12 cellular contexts compared by ENCODE assay signal in genomic region chr1:54800041-54800898, GRCh38. TPM values are rescaled to one million over a fixed set of nuclear protein-coding genes. Genes with fewer than 3 reads are reported as not detected.
DNase-seq lines count a peak whose midpoint lies in the region; ATAC-seq and TF ChIP-seq lines count a peak whose summit lies in the region.
"Had no signal": no experiment of that assay in that cellular context is flagged by ENCODE, and none has a peak within 500 bp of the region (broad histone marks: within the 10 kb centered on the region; RNA-seq: fewer than 3 reads in every experiment).

No MANE protein-coding gene starts in this region.

- peak overlapping the region; percentile 91 for H3K27ac Mint-ChIP-seq in activated naive CD4-positive, alpha-beta T cell treated with anti-CD3 and anti-CD28 coated beads for 36 hours

- peaks cover 2% of the 10 kb centered on the region for H3K36me3 Mint-ChIP-seq in activated naive CD4-positive, alpha-beta T cell treated with anti-CD3 and anti-CD28 coated beads for 36 hours (ENCODE audit: low read depth)

- H3K27me3 ChIP-seq in colonic mucosa, result no peaks in the 10 kb centered on the region
- H3K27me3 ChIP-seq in mucosa of stomach (ENCODE audit: control insufficient read depth, insufficient read depth, low read length), result peaks cover 6% of the 10 kb centered on the region
- no peaks in the 10 kb centered on the region for H3K27me3 ChIP-seq in upper lobe of left lung
- H3K27me3 ChIP-seq: BLaER1 had no signal

- H3K4me1 Mint-ChIP-seq in activated naive CD4-positive, alpha-beta T cell treated with anti-CD3 and anti-CD28 coated beads for 36 hours (ENCODE audit: low read depth), result peaks cover 59% of the 10 kb centered on the region
- H3K4me1 Mint-ChIP-seq: neural crest cell had no signal

- H3K4me1 ChIP-seq in colonic mucosa (peaks cover 35% of the 10 kb centered on the region), mucosa of stomach (ENCODE audit: control insufficient read depth, insufficient read depth, low read length) (peaks cover 62% of the 10 kb centered on the region), upper lobe of left lung (peaks cover 4 to 31% (median 23%) of the 10 kb centered on the region in 4 donors)

- no peaks in the 10 kb centered on the region for H3K36me3 ChIP-seq in colonic mucosa
- no peaks in the 10 kb centered on the region for H3K36me3 ChIP-seq in mucosa of stomach (ENCODE audit: control insufficient read depth, insufficient read depth, low read length)
- no peaks in the 10 kb centered on the region for H3K36me3 ChIP-seq in upper lobe of left lung
- H3K36me3 ChIP-seq: BLaER1 had no signal

- WGBS in upper lobe of left lung, 2 donors, result 48 to 69% methylated on average over 5 to 37 of the region's 39 CpGs

- CTCF ChIA-PET in activated naive CD4-positive, alpha-beta T cell treated with anti-CD3 and anti-CD28 coated beads for 36 hours (lab: Charles Lee), result interaction anchor here (0.6 to 6.8 kb wide), 21 partner anchors 10 to 940 kb away, joined by 3 to 45 read pairs (median 3); no protein-coding TSS in a partner anchor
- CTCF ChIA-PET in HEK293T (lab: Yijun Ruan, JAX), result interaction anchor here (0.6 to 1.4 kb wide), 2 partner anchors 9 to 1979 kb away, joined by 3 to 4 read pairs; no protein-coding TSS in a partner anchor

- H3K9ac ChIP-seq in colonic mucosa (ENCODE audit: low read depth in 2 of 2, low read length in 2 of 2), result peak overlapping the region; percentile 60 to 65
- peak overlapping the region; percentile 72 for H3K9ac ChIP-seq in mucosa of stomach (ENCODE audit: low read length)
- H3K9ac ChIP-seq: BLaER1 had no signal

- TF ChIP-seq CTCF in colonic mucosa (IDR thresholded peaks at IDR 0.05) (no peak), upper lobe of left lung (IDR thresholded peaks at IDR 0.05) (no peak)

- POLR2A ChIA-PET in HEK293T (lab: Yijun Ruan, JAX), result no interaction called here

- intact Hi-C loops in activated naive CD4-positive, alpha-beta T cell treated with anti-CD3 and anti-CD28 coated beads for 36 hours (cut with micrococcal nuclease), result loop anchor here (2.0 to 5.0 kb wide), 4 partner anchors 87 to 853 kb away; partner anchors contain the start of genes BSND, DHCR24, IFT25 and LRRC42
- intact Hi-C loops in colonic mucosa (cut with DNase I), result loop anchor here (10.0 kb wide), 1 partner anchor 735 kb away; no protein-coding TSS in a partner anchor

- H3K9me3 ChIP-seq in colonic mucosa (no peaks in the 10 kb centered on the region), mucosa of stomach (ENCODE audit: control insufficient read depth, low read length) (no peaks in the 10 kb centered on the region), upper lobe of left lung (no peaks in the 10 kb centered on the region)
- H3K9me3 ChIP-seq: BLaER1 had no signal

- H3K9me3 Mint-ChIP-seq in activated naive CD4-positive, alpha-beta T cell treated with anti-CD3 and anti-CD28 coated beads for 36 hours, result no peaks in the 10 kb centered on the region
- H3K9me3 Mint-ChIP-seq: neural crest cell had no signal

- TF ChIP-seq EP300 in upper lobe of left lung (IDR thresholded peaks at IDR 0.05), result no peak

- H3K4me3 ChIP-seq in colonic mucosa (peak overlapping the region; percentile 67), mucosa of stomach (ENCODE audit: low read length) (peak overlapping the region; percentile 82), upper lobe of left lung (peak overlapping the region; percentile 19 to 62 (median 50))
- H3K4me3 ChIP-seq: BLaER1 had no signal

- TF ChIP-seq POLR2A in upper lobe of left lung (IDR thresholded peaks at IDR 0.05), result no peak

- no peaks in the 10 kb centered on the region for H3K27me3 Mint-ChIP-seq in activated naive CD4-positive, alpha-beta T cell treated with anti-CD3 and anti-CD28 coated beads for 36 hours (ENCODE audit: low read depth)

- DNase-seq in activated naive CD4-positive, alpha-beta T cell treated with anti-CD3 and anti-CD28 coated beads for 36 hours, result no peak
- no peak for DNase-seq in activated naive CD4-positive, alpha-beta T cell treated with Interleukin-2 at 50 U/mL for 16 hours
- DNase-seq in colonic mucosa (no peak), upper lobe of left lung (no peak), COR-L47 (lab: John Stamatoyannopoulos, UW) (no peak), HEK293T (ENCODE audit: extremely low spot score) (no peak)
- DNase-seq in effector CD4-positive, alpha-beta T cell, result no peak
- DNase-seq: NCI-H524 treated with DMSO at 0.1 percent for 48 hours had no signal

- peak in 1 of 2 donors; percentile 6 for ATAC-seq in upper lobe of left lung (ENCODE audit: low FRiP score in 2 of 2)

- H3K27ac ChIP-seq in colonic mucosa, result peak overlapping the region; percentile 87
- peak overlapping the region; percentile 56 to 77 (median 69) for H3K27ac ChIP-seq in upper lobe of left lung
- H3K27ac ChIP-seq: BLaER1 had no signal

- peak overlapping the region; percentile 90 for H3K4me3 Mint-ChIP-seq in activated naive CD4-positive, alpha-beta T cell treated with anti-CD3 and anti-CD28 coated beads for 36 hours
- H3K4me3 Mint-ChIP-seq: neural crest cell had no signal

TF ChIP-seq in HEK293T, 16 proteins besides CTCF, POLR2A, EP300 and RAD21:
- no peak for TF ChIP-seq ELF4 (IDR thresholded peaks at IDR 0.05)
- TF ChIP-seq HDGF (IDR thresholded peaks at IDR 0.05; ENCODE audit: borderline replicate concordance), result no peak
- TF ChIP-seq ZNF384 (IDR thresholded peaks at IDR 0.05), result no peak
- no peak for TF ChIP-seq CTBP1 (IDR thresholded peaks at IDR 0.05; ENCODE audit: borderline replicate concordance)
- TF ChIP-seq L3MBTL2 (conservative IDR thresholded peaks at IDR 0.05), result no peak
- TF ChIP-seq FOXK2 (IDR thresholded peaks at IDR 0.05), result no peak
- TF ChIP-seq, protein P1, sequence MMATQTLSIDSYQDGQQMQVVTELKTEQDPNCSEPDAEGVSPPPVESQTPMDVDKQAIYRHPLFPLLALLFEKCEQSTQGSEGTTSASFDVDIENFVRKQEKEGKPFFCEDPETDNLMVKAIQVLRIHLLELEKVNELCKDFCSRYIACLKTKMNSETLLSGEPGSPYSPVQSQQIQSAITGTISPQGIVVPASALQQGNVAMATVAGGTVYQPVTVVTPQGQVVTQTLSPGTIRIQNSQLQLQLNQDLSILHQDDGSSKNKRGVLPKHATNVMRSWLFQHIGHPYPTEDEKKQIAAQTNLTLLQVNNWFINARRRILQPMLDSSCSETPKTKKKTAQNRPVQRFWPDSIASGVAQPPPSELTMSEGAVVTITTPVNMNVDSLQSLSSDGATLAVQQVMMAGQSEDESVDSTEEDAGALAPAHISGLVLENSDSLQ (IDR thresholded peaks at IDR 0.05), result no peak
- TF ChIP-seq LEF1 (IDR thresholded peaks at IDR 0.05; ENCODE audit: borderline replicate concordance), result no peak
- TF ChIP-seq TARDBP (IDR thresholded peaks at IDR 0.05), result no peak
- TF ChIP-seq SUZ12 (IDR thresholded peaks at IDR 0.05), result no peak
- TF ChIP-seq NFRKB (IDR thresholded peaks at IDR 0.05), result no peak
- TF ChIP-seq ARNT (IDR thresholded peaks at IDR 0.05), result no peak
- TF ChIP-seq SP1 (IDR thresholded peaks at IDR 0.05), result no peak
- no peak for TF ChIP-seq FOXA1 (IDR thresholded peaks at IDR 0.05)

RNA-seq across cellular contexts. Expression of gene TTC22, which starts 0.9 kb away (rescaled TPM):
- total RNA-seq in activated naive CD4-positive, alpha-beta T cell treated with anti-CD3 and anti-CD28 coated beads for 36 hours, result 1 to 10 TPM; 6.9 to 8.6 TPM
- total RNA-seq in colonic mucosa (10 to 100 TPM; 52.4 to 80.6 TPM), upper lobe of left lung (10 to 100 TPM in 4 of 6 donors, 1 to 10 TPM in 2; 6.9 to 15.7 (median 12.1) TPM)
- total RNA-seq: dermis microvascular lymphatic vessel endothelial cell, neural crest cell had no signal

RNA-seq across cellular contexts. Expression of gene PARS2, which starts 35.9 kb away (rescaled TPM):
- 1 to 10 TPM; 3.0 to 3.1 TPM for total RNA-seq in activated naive CD4-positive, alpha-beta T cell treated with anti-CD3 and anti-CD28 coated beads for 36 hours
- 10 to 100 TPM; 11.1 to 11.2 TPM for total RNA-seq in colonic mucosa
- total RNA-seq in upper lobe of left lung, result 1 to 10 TPM; 1.0 to 4.8 (median 3.9) TPM
